Comparison of ENCODE assay signal across 1 cellular context in genomic region chr14:64475585-64476273, GRCh38.
TF ChIP-seq lines count a peak whose summit lies in the region.

No MANE protein-coding gene starts in this region.

TF ChIP-seq in H1, 55 proteins besides CTCF, POLR2A, EP300 and RAD21:
- TF ChIP-seq RBBP5 (IDR thresholded peaks at IDR 0.05; ENCODE audit: borderline replicate concordance, low read depth, low read length) (no peak), SIX5 (IDR thresholded peaks at IDR 0.05; ENCODE audit: low read depth, low read length) (no peak), TCF12 (IDR thresholded peaks at IDR 0.05; ENCODE audit: low read depth, low read length) (no peak)
